In genomic region chrX:117429511-117429910, GRCh38 we compare ENCODE assay signal across 26 cellular contexts.
"Had no signal": no experiment of that assay in that cellular context is flagged by ENCODE, and none has a peak within 500 bp of the region (broad histone marks: within the 10 kb centered on the region; RNA-seq: fewer than 3 reads in every experiment).

No MANE protein-coding gene starts in this region.

- H3K27me3 ChIP-seq: stomach, suprapubic skin, testis, thyroid gland, tibial artery, tibial nerve, transverse colon, upper lobe of left lung, upper lobe of right lung, uterus, vagina had no signal

- H3K4me3 ChIP-seq: stomach, suprapubic skin, testis, thoracic aorta, thyroid gland, tibial artery, tibial nerve, transverse colon, upper lobe of left lung, upper lobe of right lung, uterus, vagina had no signal

- H3K9me3 ChIP-seq: suprapubic skin, testis, thoracic aorta, thyroid gland, tibial artery, transverse colon, upper lobe of left lung, upper lobe of right lung, uterus, vagina had no signal

- ATAC-seq: stimulated activated effector memory CD8-positive, alpha-beta T cell treated with anti-CD3 and anti-CD28 coated beads, Interleukin-12 subunit alpha, Interleukin-12 subunit beta, amount 100 ng/mL, for 72 hours; stimulated activated memory B cell treated with anti-CD40 and anti-IgM and Interleukin-4, amounts not matched to agents 10 μg/mL and 1 μg/mL and 100 μg/mL, for 72 hours; stimulated activated naive B cell treated with anti-CD40 and anti-IgM and Interleukin-4, amounts not matched to agents 10 μg/mL and 1 μg/mL and 100 μg/mL, for 72 hours; stimulated activated naive CD8-positive, alpha-beta T cell treated with anti-CD3 and anti-CD28 coated beads, Interleukin-15, amount 100 ng/mL, for 72 hours; stimulated activated naive CD8-positive, alpha-beta T cell treated with anti-CD3 and anti-CD28 coated beads, Interleukin-15, Interleukin-2, amounts not matched to agents 100 U/mL and 50 U/mL, for 24 hours; upper lobe of right lung had no signal

- H3K4me1 ChIP-seq: stomach, suprapubic skin, testis, thyroid gland, tibial artery, tibial nerve, transverse colon, upper lobe of left lung, upper lobe of right lung, uterus, vagina had no signal

- DNase-seq: stimulated activated CD4-positive, alpha-beta T cell treated with anti-CD3 and anti-CD28 coated beads, Interleukin-2, amount 100 ng/mL, for 48 hours; stimulated activated CD4-positive, alpha-beta T cell treated with anti-CD3 and anti-CD28 coated beads, Interleukin-4, amount 100 ng/mL, for 1 hour; stimulated activated CD4-positive, alpha-beta T cell treated with anti-CD3 and anti-CD28 coated beads, Interleukin-4, amount 100 ng/mL, for 24 hours; stimulated activated CD4-positive, alpha-beta T cell treated with anti-CD3 and anti-CD28 coated beads, Interleukin-4, amount 100 ng/mL, for 4 hours; stimulated activated CD8-positive, alpha-beta memory T cell treated with anti-CD3 and anti-CD28 coated beads, Interleukin-4, amount 100 ng/mL, for 48 hours; stimulated activated naive B cell treated with anti-CD40 and anti-IgM and Interleukin-4, amounts not matched to agents 10 μg/mL and 1 μg/mL and 100 μg/mL, for 72 hours; stimulated activated naive CD4-positive, alpha-beta T cell; stimulated activated naive CD4-positive, alpha-beta T cell treated with Interleukin-2 at 50 U/mL for 16 hours; stimulated activated naive CD8-positive, alpha-beta T cell treated with anti-CD3 and anti-CD28 coated beads, Interleukin-15, amount 100 ng/mL, for 72 hours; stimulated activated naive CD8-positive, alpha-beta T cell treated with anti-CD3 and anti-CD28 coated beads, Interleukin-15, Interleukin-2, amounts not matched to agents 100 U/mL and 50 U/mL, for 24 hours; stomach; substantia nigra; testis; thyroid gland; tibial artery; transverse colon; trophoblast cell; upper lobe of left lung; upper lobe of right lung; uterus had no signal

- H3K36me3 ChIP-seq: stomach, suprapubic skin, thoracic aorta, thyroid gland, tibial artery, tibial nerve, transverse colon, upper lobe of left lung, upper lobe of right lung, uterus, vagina had no signal

- H3K27ac ChIP-seq: stomach, suprapubic skin, testis, thoracic aorta, thyroid gland, tibial artery, tibial nerve, transverse colon, upper lobe of left lung, upper lobe of right lung, uterus, vagina had no signal
